In genomic region chr3:182792901-182793662, GRCh38 we compare ENCODE assay signal across 8 cellular contexts. TPM values are rescaled to one million over a fixed set of nuclear protein-coding genes. Genes with fewer than 3 reads are reported as not detected.
DNase-seq lines count a peak whose midpoint lies in the region; ATAC-seq and TF ChIP-seq lines count a peak whose summit lies in the region.

TSS of gene ATP11B (plus strand) at chr3:182793504. CDS start at chr3:182793760, 256 bp downstream.

- H3K9me3 Mint-ChIP-seq in activated T-cell treated with anti-CD3 and anti-CD28 coated beads, Interleukin-2, amount 50 U/mL, for 24 hours, result no peaks in the 10 kb centered on the region

- no peaks in the 10 kb centered on the region for H3K9me3 ChIP-seq in mucosa of stomach (ENCODE audit: control insufficient read depth, low read length)

- peak within 1 kb of the TSS; percentile 95 for H3K4me3 Mint-ChIP-seq in activated T-cell treated with anti-CD3 and anti-CD28 coated beads, Interleukin-2, amount 50 U/mL, for 24 hours

- DNase-seq in DMS 273 (lab: John Stamatoyannopoulos, UW; ENCODE audit: unreplicated experiment) (peak; percentile 90), HUDEP-2 (lab: John Stamatoyannopoulos, UW; ENCODE audit: unreplicated experiment in 76 of 76) (peak in 73 of 76 experiments; percentile 1 to 82 (median 69)), erythroblast (lab: John Stamatoyannopoulos, UW) (peak; percentile 88 to 92)
- peak; percentile 90 for DNase-seq in activated T-cell treated with anti-CD3 and anti-CD28 coated beads, Interleukin-2, amount 50 U/mL, for 24 hours
- DNase-seq in stimulated activated CD8-positive, alpha-beta memory T cell treated with anti-CD3 and anti-CD28 coated beads, Interleukin-4, amount 100 ng/mL, for 48 hours, result peak; percentile 83

- peak within 1 kb of the TSS; percentile 96 for H3K27ac Mint-ChIP-seq in activated T-cell treated with anti-CD3 and anti-CD28 coated beads, Interleukin-2, amount 50 U/mL, for 24 hours

- H3K9ac ChIP-seq in mucosa of stomach (ENCODE audit: low read length), result peak within 1 kb of the TSS; percentile 98

- peaks cover 35% of the 10 kb centered on the region for H3K4me1 Mint-ChIP-seq in activated T-cell treated with anti-CD3 and anti-CD28 coated beads, Interleukin-2, amount 50 U/mL, for 24 hours (ENCODE audit: low read depth)

- TF ChIP-seq POLR2A in erythroblast (IDR thresholded peaks at IDR 0.05; ENCODE audit: low read length), result peak; percentile 88

- H3K36me3 Mint-ChIP-seq in activated T-cell treated with anti-CD3 and anti-CD28 coated beads, Interleukin-2, amount 50 U/mL, for 24 hours (ENCODE audit: low read depth), result peaks cover 31% of the 10 kb centered on the region

- H3K27me3 Mint-ChIP-seq in activated T-cell treated with anti-CD3 and anti-CD28 coated beads, Interleukin-2, amount 50 U/mL, for 24 hours, result no peaks in the 10 kb centered on the region

- peak; percentile 61 for ATAC-seq in GM21381 (IDR thresholded peaks at IDR 0.05; ENCODE audit: unreplicated experiment)

- peaks cover 10% of the 10 kb centered on the region for H3K4me1 ChIP-seq in mucosa of stomach (ENCODE audit: control insufficient read depth, insufficient read depth, low read length)

- no peaks in the 10 kb centered on the region for H3K36me3 ChIP-seq in mucosa of stomach (ENCODE audit: control insufficient read depth, insufficient read depth, low read length)

- peak within 1 kb of the TSS; percentile 80 for H3K4me3 ChIP-seq in mucosa of stomach (ENCODE audit: low read length)

- H3K27me3 ChIP-seq in mucosa of stomach (ENCODE audit: control insufficient read depth, insufficient read depth, low read length), result no peaks in the 10 kb centered on the region

TF ChIP-seq in PFSK-1, 5 proteins besides CTCF, POLR2A, EP300 and RAD21:
- peak; percentile 42; the same call in 1 of the 2 replicates for TF ChIP-seq POLR2AphosphoS5 (IDR thresholded peaks at IDR 0.05; ENCODE audit: low read depth, low read length)
- no peak for TF ChIP-seq FOXP2 (optimal IDR thresholded peaks at IDR 0.05; ENCODE audit: borderline replicate concordance, extremely low read depth, extremely low read length, insufficient read depth)
- no peak for TF ChIP-seq SIN3A (IDR thresholded peaks at IDR 0.05; ENCODE audit: borderline replicate concordance, insufficient read depth, low read length)
- no peak for TF ChIP-seq TAF1 (IDR thresholded peaks at IDR 0.05; ENCODE audit: borderline replicate concordance, insufficient read depth, low read length)
- TF ChIP-seq REST (IDR thresholded peaks at IDR 0.05; ENCODE audit: insufficient read depth in 1 of 2, low read depth in 2 of 2, low read length in 2 of 2), result no peak

RNA-seq across cellular contexts. Expression of gene ATP11B, which starts in this region (rescaled TPM):
- 10.0 TPM for polyA plus RNA-seq in PFSK-1 (2012; ENCODE audit: insufficient read length, low read depth)

Comparison
In these comparisons a context has a peak if more than half of its experiments do, and no peak if none do; other contexts are left out.
1. Peak in every context shown above with its lines: DNase-seq, ATAC-seq and H3K4me3 ChIP-seq.